ENCODE assay signal across 2 cellular contexts in the genomic region with DNA sequence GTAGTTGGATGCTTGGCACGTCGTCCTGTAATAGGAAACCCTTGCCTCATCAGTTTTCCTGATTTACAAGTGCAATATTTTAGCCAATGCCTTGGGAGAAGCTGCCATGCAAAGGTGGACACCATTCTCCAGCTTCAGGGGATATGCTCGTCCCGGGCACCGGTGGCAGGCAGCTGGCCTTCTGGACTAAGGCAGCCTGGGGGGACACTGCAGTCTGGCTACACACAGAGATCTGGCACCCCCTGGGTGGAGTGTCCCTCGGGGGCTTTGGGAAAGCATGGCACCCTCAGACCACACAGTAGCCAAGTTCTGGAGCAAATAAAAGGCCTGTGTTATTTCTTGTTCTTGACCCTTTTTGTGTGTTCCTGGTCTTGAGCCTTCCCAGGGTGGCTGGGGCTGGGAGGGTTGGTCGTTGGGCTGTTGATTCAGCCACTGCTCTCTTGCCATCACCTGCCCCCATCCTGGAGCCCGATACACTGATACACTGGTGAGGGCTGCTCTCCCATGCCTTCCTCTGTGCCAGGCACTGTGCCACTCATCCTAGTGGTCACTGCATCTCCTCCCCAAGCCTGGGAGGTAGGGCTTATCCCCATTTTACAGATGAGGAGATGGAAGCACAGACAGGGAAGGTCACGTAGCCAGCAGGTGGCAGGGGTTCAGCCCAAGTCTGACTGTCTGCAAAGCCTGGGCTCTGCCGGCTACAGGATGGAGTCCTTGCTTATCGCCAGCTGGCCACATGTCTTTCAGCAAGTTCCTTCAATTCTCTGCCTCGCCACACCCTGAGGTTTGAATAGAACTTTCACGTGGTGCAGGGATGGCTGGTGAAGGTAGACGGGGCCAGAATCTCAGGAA.
TF ChIP-seq lines count a peak whose summit lies in the region.

No MANE protein-coding gene starts in this region.

TF ChIP-seq in SK-N-SH treated with all-trans-retinoic acid at 6 μM for 48 hours, 23 proteins besides CTCF, POLR2A, EP300 and RAD21 (continued from another document):
- TF ChIP-seq, protein P1, sequence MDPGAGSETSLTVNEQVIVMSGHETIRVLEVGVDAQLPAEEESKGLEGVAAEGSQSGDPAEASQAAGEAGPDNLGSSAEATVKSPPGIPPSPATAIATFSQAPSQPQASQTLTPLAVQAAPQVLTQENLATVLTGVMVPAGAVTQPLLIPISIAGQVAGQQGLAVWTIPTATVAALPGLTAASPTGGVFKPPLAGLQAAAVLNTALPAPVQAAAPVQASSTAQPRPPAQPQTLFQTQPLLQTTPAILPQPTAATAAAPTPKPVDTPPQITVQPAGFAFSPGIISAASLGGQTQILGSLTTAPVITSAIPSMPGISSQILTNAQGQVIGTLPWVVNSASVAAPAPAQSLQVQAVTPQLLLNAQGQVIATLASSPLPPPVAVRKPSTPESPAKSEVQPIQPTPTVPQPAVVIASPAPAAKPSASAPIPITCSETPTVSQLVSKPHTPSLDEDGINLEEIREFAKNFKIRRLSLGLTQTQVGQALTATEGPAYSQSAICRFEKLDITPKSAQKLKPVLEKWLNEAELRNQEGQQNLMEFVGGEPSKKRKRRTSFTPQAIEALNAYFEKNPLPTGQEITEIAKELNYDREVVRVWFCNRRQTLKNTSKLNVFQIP (CRISPR knock-in tag; IDR thresholded peaks at IDR 0.05; ENCODE audit: borderline replicate concordance, low read depth): no peak
- TF ChIP-seq TOX (CRISPR knock-in tag; IDR thresholded peaks at IDR 0.05; ENCODE audit: borderline replicate concordance) (no peak), TCF4 (CRISPR knock-in tag; IDR thresholded peaks at IDR 0.05; ENCODE audit: borderline replicate concordance) (no peak), GLIS3 (CRISPR knock-in tag; IDR thresholded peaks at IDR 0.05) (no peak)
- TF ChIP-seq, protein P2, sequence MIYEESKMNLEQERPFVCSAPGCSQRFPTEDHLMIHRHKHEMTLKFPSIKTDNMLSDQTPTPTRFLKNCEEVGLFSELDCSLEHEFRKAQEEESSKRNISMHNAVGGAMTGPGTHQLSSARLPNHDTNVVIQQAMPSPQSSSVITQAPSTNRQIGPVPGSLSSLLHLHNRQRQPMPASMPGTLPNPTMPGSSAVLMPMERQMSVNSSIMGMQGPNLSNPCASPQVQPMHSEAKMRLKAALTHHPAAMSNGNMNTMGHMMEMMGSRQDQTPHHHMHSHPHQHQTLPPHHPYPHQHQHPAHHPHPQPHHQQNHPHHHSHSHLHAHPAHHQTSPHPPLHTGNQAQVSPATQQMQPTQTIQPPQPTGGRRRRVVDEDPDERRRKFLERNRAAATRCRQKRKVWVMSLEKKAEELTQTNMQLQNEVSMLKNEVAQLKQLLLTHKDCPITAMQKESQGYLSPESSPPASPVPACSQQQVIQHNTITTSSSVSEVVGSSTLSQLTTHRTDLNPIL (CRISPR knock-in tag; IDR thresholded peaks at IDR 0.05; ENCODE audit: low read depth): no peak

TF ChIP-seq in K562, 482 proteins besides CTCF, POLR2A, EP300 and RAD21 (continued from another document and continues in another):
- no peak for TF ChIP-seq U2AF2 (optimal IDR thresholded peaks at IDR 0.05; ENCODE audit: low read depth, low read length)
- TF ChIP-seq, protein P3, sequence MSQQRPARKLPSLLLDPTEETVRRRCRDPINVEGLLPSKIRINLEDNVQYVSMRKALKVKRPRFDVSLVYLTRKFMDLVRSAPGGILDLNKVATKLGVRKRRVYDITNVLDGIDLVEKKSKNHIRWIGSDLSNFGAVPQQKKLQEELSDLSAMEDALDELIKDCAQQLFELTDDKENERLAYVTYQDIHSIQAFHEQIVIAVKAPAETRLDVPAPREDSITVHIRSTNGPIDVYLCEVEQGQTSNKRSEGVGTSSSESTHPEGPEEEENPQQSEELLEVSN (IDR thresholded peaks at IDR 0.05; ENCODE audit: borderline replicate concordance in 1 of 2, extremely low read depth in 1 of 2, insufficient read depth in 1 of 2, insufficient read length in 1 of 2, low read depth in 1 of 2, low read length in 1 of 2, poor library complexity in 1 of 2, severe bottlenecking in 1 of 2): peak in 1 of 2 experiments; percentile 66
- TF ChIP-seq, protein P4, sequence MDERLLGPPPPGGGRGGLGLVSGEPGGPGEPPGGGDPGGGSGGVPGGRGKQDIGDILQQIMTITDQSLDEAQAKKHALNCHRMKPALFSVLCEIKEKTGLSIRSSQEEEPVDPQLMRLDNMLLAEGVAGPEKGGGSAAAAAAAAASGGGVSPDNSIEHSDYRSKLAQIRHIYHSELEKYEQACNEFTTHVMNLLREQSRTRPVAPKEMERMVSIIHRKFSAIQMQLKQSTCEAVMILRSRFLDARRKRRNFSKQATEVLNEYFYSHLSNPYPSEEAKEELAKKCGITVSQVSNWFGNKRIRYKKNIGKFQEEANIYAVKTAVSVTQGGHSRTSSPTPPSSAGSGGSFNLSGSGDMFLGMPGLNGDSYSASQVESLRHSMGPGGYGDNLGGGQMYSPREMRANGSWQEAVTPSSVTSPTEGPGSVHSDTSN (CRISPR knock-in tag; IDR thresholded peaks at IDR 0.05; ENCODE audit: low read depth): no peak
- TF ChIP-seq, protein P4 (tag; conservative IDR thresholded peaks at IDR 0.05; ENCODE audit: low read depth): peak; percentile 46
- no peak for TF ChIP-seq ATF7 (IDR thresholded peaks at IDR 0.05)
- TF ChIP-seq, protein P5, sequence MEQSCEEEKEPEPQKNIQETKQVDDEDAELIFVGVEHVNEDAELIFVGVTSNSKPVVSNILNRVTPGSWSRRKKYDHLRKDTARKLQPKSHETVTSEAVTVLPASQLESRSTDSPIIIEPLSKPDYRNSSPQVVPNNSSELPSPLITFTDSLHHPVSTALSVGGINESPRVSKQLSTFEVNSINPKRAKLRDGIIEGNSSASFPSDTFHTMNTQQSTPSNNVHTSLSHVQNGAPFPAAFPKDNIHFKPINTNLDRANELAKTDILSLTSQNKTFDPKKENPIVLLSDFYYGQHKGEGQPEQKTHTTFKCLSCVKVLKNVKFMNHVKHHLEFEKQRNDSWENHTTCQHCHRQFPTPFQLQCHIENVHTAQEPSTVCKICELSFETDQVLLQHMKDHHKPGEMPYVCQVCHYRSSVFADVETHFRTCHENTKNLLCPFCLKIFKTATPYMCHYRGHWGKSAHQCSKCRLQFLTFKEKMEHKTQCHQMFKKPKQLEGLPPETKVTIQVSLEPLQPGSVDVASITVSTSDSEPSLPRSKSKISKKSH (CRISPR knock-in tag; IDR thresholded peaks at IDR 0.05): no peak
- TF ChIP-seq, protein P6, sequence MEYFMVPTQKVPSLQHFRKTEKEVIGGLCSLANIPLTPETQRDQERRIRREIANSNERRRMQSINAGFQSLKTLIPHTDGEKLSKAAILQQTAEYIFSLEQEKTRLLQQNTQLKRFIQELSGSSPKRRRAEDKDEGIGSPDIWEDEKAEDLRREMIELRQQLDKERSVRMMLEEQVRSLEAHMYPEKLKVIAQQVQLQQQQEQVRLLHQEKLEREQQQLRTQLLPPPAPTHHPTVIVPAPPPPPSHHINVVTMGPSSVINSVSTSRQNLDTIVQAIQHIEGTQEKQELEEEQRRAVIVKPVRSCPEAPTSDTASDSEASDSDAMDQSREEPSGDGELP (CRISPR knock-in tag; IDR thresholded peaks at IDR 0.05; ENCODE audit: borderline replicate concordance): peak; percentile 79
- TF ChIP-seq ESRRA (IDR thresholded peaks at IDR 0.05; ENCODE audit: borderline replicate concordance, low read depth): peak; percentile 93
- TF ChIP-seq MEIS2 (IDR thresholded peaks at IDR 0.05; ENCODE audit: partially characterized antibody): peak; percentile 89
- TF ChIP-seq, protein P7, sequence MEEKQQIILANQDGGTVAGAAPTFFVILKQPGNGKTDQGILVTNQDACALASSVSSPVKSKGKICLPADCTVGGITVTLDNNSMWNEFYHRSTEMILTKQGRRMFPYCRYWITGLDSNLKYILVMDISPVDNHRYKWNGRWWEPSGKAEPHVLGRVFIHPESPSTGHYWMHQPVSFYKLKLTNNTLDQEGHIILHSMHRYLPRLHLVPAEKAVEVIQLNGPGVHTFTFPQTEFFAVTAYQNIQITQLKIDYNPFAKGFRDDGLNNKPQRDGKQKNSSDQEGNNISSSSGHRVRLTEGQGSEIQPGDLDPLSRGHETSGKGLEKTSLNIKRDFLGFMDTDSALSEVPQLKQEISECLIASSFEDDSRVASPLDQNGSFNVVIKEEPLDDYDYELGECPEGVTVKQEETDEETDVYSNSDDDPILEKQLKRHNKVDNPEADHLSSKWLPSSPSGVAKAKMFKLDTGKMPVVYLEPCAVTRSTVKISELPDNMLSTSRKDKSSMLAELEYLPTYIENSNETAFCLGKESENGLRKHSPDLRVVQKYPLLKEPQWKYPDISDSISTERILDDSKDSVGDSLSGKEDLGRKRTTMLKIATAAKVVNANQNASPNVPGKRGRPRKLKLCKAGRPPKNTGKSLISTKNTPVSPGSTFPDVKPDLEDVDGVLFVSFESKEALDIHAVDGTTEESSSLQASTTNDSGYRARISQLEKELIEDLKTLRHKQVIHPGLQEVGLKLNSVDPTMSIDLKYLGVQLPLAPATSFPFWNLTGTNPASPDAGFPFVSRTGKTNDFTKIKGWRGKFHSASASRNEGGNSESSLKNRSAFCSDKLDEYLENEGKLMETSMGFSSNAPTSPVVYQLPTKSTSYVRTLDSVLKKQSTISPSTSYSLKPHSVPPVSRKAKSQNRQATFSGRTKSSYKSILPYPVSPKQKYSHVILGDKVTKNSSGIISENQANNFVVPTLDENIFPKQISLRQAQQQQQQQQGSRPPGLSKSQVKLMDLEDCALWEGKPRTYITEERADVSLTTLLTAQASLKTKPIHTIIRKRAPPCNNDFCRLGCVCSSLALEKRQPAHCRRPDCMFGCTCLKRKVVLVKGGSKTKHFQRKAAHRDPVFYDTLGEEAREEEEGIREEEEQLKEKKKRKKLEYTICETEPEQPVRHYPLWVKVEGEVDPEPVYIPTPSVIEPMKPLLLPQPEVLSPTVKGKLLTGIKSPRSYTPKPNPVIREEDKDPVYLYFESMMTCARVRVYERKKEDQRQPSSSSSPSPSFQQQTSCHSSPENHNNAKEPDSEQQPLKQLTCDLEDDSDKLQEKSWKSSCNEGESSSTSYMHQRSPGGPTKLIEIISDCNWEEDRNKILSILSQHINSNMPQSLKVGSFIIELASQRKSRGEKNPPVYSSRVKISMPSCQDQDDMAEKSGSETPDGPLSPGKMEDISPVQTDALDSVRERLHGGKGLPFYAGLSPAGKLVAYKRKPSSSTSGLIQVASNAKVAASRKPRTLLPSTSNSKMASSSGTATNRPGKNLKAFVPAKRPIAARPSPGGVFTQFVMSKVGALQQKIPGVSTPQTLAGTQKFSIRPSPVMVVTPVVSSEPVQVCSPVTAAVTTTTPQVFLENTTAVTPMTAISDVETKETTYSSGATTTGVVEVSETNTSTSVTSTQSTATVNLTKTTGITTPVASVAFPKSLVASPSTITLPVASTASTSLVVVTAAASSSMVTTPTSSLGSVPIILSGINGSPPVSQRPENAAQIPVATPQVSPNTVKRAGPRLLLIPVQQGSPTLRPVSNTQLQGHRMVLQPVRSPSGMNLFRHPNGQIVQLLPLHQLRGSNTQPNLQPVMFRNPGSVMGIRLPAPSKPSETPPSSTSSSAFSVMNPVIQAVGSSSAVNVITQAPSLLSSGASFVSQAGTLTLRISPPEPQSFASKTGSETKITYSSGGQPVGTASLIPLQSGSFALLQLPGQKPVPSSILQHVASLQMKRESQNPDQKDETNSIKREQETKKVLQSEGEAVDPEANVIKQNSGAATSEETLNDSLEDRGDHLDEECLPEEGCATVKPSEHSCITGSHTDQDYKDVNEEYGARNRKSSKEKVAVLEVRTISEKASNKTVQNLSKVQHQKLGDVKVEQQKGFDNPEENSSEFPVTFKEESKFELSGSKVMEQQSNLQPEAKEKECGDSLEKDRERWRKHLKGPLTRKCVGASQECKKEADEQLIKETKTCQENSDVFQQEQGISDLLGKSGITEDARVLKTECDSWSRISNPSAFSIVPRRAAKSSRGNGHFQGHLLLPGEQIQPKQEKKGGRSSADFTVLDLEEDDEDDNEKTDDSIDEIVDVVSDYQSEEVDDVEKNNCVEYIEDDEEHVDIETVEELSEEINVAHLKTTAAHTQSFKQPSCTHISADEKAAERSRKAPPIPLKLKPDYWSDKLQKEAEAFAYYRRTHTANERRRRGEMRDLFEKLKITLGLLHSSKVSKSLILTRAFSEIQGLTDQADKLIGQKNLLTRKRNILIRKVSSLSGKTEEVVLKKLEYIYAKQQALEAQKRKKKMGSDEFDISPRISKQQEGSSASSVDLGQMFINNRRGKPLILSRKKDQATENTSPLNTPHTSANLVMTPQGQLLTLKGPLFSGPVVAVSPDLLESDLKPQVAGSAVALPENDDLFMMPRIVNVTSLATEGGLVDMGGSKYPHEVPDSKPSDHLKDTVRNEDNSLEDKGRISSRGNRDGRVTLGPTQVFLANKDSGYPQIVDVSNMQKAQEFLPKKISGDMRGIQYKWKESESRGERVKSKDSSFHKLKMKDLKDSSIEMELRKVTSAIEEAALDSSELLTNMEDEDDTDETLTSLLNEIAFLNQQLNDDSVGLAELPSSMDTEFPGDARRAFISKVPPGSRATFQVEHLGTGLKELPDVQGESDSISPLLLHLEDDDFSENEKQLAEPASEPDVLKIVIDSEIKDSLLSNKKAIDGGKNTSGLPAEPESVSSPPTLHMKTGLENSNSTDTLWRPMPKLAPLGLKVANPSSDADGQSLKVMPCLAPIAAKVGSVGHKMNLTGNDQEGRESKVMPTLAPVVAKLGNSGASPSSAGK (IDR thresholded peaks at IDR 0.05): peak; percentile 80
- TF ChIP-seq, protein P8, sequence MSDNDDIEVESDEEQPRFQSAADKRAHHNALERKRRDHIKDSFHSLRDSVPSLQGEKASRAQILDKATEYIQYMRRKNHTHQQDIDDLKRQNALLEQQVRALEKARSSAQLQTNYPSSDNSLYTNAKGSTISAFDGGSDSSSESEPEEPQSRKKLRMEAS (CRISPR knock-in tag; IDR thresholded peaks at IDR 0.05): peak; percentile 81
- no peak for TF ChIP-seq BRCA1 (IDR thresholded peaks at IDR 0.05)
- no peak for TF ChIP-seq BRCA1 (CRISPR knock-in tag; IDR thresholded peaks at IDR 0.05)
- no peak for TF ChIP-seq PHB2 (IDR thresholded peaks at IDR 0.05; ENCODE audit: low read depth)
- no peak for TF ChIP-seq BMI1 (IDR thresholded peaks at IDR 0.05; ENCODE audit: low read length)
- TF ChIP-seq, protein P9, sequence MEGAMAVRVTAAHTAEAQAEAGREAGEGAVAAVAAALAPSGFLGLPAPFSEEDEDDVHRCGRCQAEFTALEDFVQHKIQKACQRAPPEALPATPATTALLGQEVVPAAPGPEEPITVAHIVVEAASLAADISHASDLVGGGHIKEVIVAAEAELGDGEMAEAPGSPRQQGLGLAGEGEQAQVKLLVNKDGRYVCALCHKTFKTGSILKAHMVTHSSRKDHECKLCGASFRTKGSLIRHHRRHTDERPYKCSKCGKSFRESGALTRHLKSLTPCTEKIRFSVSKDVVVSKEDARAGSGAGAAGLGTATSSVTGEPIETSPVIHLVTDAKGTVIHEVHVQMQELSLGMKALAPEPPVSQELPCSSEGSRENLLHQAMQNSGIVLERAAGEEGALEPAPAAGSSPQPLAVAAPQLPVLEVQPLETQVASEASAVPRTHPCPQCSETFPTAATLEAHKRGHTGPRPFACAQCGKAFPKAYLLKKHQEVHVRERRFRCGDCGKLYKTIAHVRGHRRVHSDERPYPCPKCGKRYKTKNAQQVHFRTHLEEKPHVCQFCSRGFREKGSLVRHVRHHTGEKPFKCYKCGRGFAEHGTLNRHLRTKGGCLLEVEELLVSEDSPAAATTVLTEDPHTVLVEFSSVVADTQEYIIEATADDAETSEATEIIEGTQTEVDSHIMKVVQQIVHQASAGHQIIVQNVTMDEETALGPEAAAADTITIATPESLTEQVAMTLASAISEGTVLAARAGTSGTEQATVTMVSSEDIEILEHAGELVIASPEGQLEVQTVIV (CRISPR knock-in tag; IDR thresholded peaks at IDR 0.05; ENCODE audit: borderline replicate concordance): no peak
